ENCODE assay signal across 16 cellular contexts in genomic region chr10:47354162-47354561, GRCh38. TPM values are rescaled to one million over a fixed set of nuclear protein-coding genes. Genes with fewer than 3 reads are reported as not detected.
DNase-seq lines count a peak whose midpoint lies in the region; ATAC-seq and TF ChIP-seq lines count a peak whose summit lies in the region.
"Had no signal": no experiment of that assay in that cellular context is flagged by ENCODE, and none has a peak within 500 bp of the region (broad histone marks: within the 10 kb centered on the region; RNA-seq: fewer than 3 reads in every experiment).

No MANE protein-coding gene starts in this region.

- no peaks in the 10 kb centered on the region for H3K27me3 ChIP-seq in PC-9 (ENCODE audit: insufficient read depth, low read depth)
- H3K27me3 ChIP-seq: spleen, tibial artery had no signal

- POLR2A ChIA-PET in PC-9 (lab: Charles Lee; ENCODE audit: unreplicated experiment), result interaction anchor here (0.7 kb wide), 1 partner anchor 67 kb away, joined by 6 read pairs; no protein-coding TSS in a partner anchor

- no peak overlapping the region for H3K4me3 ChIP-seq in PC-9
- no peak overlapping the region for H3K4me3 ChIP-seq in epithelial cell of esophagus (ENCODE audit: low read length)
- H3K4me3 ChIP-seq: spleen, tibial artery had no signal

- ATAC-seq in esophagus mucosa, result no peak

- H4K20me1 ChIP-seq in PC-9 (ENCODE audit: insufficient read depth), result no peaks in the 10 kb centered on the region

- H3K4me3 Mint-ChIP-seq in progenitor cell of endocrine pancreas (ENCODE audit: low read depth), result no peak overlapping the region
- H3K4me3 Mint-ChIP-seq: activated CD4-positive, alpha-beta memory T cell treated with anti-CD3 and anti-CD28 coated beads for 36 hours; neural crest cell had no signal

- H3K79me2 ChIP-seq in PC-9 (ENCODE audit: low read depth), result no peaks in the 10 kb centered on the region

- no peaks in the 10 kb centered on the region for H3K4me1 ChIP-seq in PC-9 (replicated peaks; ENCODE audit: insufficient read depth)
- H3K4me1 ChIP-seq: spleen, tibial artery had no signal

- no peak overlapping the region for H2AFZ ChIP-seq in PC-9

- no peak overlapping the region for H3K27ac Mint-ChIP-seq in progenitor cell of endocrine pancreas
- H3K27ac Mint-ChIP-seq: activated CD4-positive, alpha-beta memory T cell treated with anti-CD3 and anti-CD28 coated beads for 36 hours had no signal

- TF ChIP-seq CTCF in PC-9 (conservative IDR thresholded peaks at IDR 0.05) (peak; percentile 48), epithelial cell of esophagus (IDR thresholded peaks at IDR 0.05; ENCODE audit: insufficient read depth, low read depth, low read length, missing control alignments) (peak; percentile 23), progenitor cell of endocrine pancreas (IDR thresholded peaks at IDR 0.05; ENCODE audit: unreplicated experiment) (peak; percentile 24), GM13977 (IDR thresholded peaks at IDR 0.05; ENCODE audit: extremely low read depth, insufficient read depth, missing control alignments) (no peak)

- no peaks in the 10 kb centered on the region for H3K36me3 Mint-ChIP-seq in progenitor cell of endocrine pancreas (ENCODE audit: insufficient read depth)
- H3K36me3 Mint-ChIP-seq: activated CD4-positive, alpha-beta memory T cell treated with anti-CD3 and anti-CD28 coated beads for 36 hours had no signal

- DNase-seq in NCI-H82 (lab: John Stamatoyannopoulos, UW) (peak; percentile 9), NCI-H82 treated with DMSO at 0.1 percent for 48 hours (lab: John Stamatoyannopoulos, UW; ENCODE audit: unreplicated experiment) (no peak), PC-9 (no peak), epithelial cell of esophagus (ENCODE audit: low read depth) (no peak), progenitor cell of endocrine pancreas (ENCODE audit: low spot score, unreplicated experiment) (no peak), GM13977 (ENCODE audit: low spot score) (no peak), GOT3 (lab: John Stamatoyannopoulos, UW) (no peak)
- DNase-seq: activated CD4-positive, alpha-beta memory T cell treated with anti-CD3 and anti-CD28 coated beads for 36 hours; activated gamma-delta T cell treated with Interleukin-2 at 50 U/mL for 16 hours; kidney glomerular epithelial cell; NCI-H1105 treated with DMSO at 0.1 percent for 48 hours; NCI-H524; spleen had no signal

- intact Hi-C loops in PC-9 (cut with micrococcal nuclease; ENCODE audit: unreplicated experiment), result no loop called here

- peaks cover 8% of the 10 kb centered on the region for H3K27me3 Mint-ChIP-seq in progenitor cell of endocrine pancreas
- H3K27me3 Mint-ChIP-seq: activated CD4-positive, alpha-beta memory T cell treated with anti-CD3 and anti-CD28 coated beads for 36 hours had no signal

- H3K9me3 ChIP-seq in PC-9 (ENCODE audit: insufficient read depth, low read depth), result no peaks in the 10 kb centered on the region
- H3K9me3 ChIP-seq: spleen, tibial artery had no signal

- no peaks in the 10 kb centered on the region for H3K9me2 ChIP-seq in PC-9 (ENCODE audit: insufficient read depth)

- no peak overlapping the region for H3K4me2 ChIP-seq in PC-9

- CTCF ChIA-PET in PC-9 (lab: Charles Lee), result interaction anchor here (0.6 to 0.7 kb wide), 2 partner anchors 39 to 51 kb away, joined by 3 read pairs; no protein-coding TSS in a partner anchor

- no peaks in the 10 kb centered on the region for H3F3A ChIP-seq in PC-9 (ENCODE audit: insufficient read depth, low read depth)

- in situ Hi-C loops in GM13977 (cut with MboI; ENCODE audit: low pct_unique_long_range_greater_than_20kb, low sequenced_read_pairs, unreplicated experiment), result no loop called here

- no TSS peak for BruUV-seq in PC-9 (replicated peaks; lab: Mats Ljungman, UMichigan)

- H3K36me3 ChIP-seq in PC-9 (ENCODE audit: low read depth), result no peaks in the 10 kb centered on the region
- H3K36me3 ChIP-seq: spleen, tibial artery had no signal

- H3K9me3 Mint-ChIP-seq in progenitor cell of endocrine pancreas (ENCODE audit: low read depth), result no peaks in the 10 kb centered on the region
- H3K9me3 Mint-ChIP-seq: activated CD4-positive, alpha-beta memory T cell treated with anti-CD3 and anti-CD28 coated beads for 36 hours; neural crest cell had no signal

- H3K4me1 Mint-ChIP-seq in progenitor cell of endocrine pancreas (ENCODE audit: low read depth), result no peaks in the 10 kb centered on the region
- H3K4me1 Mint-ChIP-seq: neural crest cell had no signal

- H3K27ac ChIP-seq in PC-9, result no peak overlapping the region
- H3K27ac ChIP-seq: spleen, tibial artery had no signal

RNA-seq across cellular contexts. Expression of gene RBP3, which starts 6.0 kb away (rescaled TPM):
- not detected in 2 replicates for total RNA-seq in PC-9 (2021)
- 0.10 TPM in 1 of 2 replicates, not detected in the other for total RNA-seq in progenitor cell of endocrine pancreas
- total RNA-seq in esophagus mucosa, result not detected
- total RNA-seq: activated CD4-positive, alpha-beta memory T cell treated with anti-CD3 and anti-CD28 coated beads for 36 hours; neural crest cell; spleen had no signal

RNA-seq across cellular contexts. Expression of gene ZNF488, which starts 29.9 kb away (rescaled TPM):
- total RNA-seq in PC-9 (2021) (11.4 and 18.1 TPM in 2 replicates), progenitor cell of endocrine pancreas (1.0 and 1.4 TPM in 2 replicates), esophagus mucosa (0.60 TPM)

RNA-seq across cellular contexts. Expression of gene GDF2, which starts 31.9 kb away (rescaled TPM):
- not detected in 2 replicates for total RNA-seq in PC-9 (2021)
- not detected in 2 replicates for total RNA-seq in progenitor cell of endocrine pancreas
- total RNA-seq in esophagus mucosa, result not detected
- total RNA-seq: activated CD4-positive, alpha-beta memory T cell treated with anti-CD3 and anti-CD28 coated beads for 36 hours; neural crest cell; spleen had no signal

RNA-seq across cellular contexts. Expression of gene GDF10, which starts 54.2 kb away (rescaled TPM):
- total RNA-seq in PC-9 (2021) (not detected in 2 replicates), progenitor cell of endocrine pancreas (not detected in 2 replicates), esophagus mucosa (not detected)
